Comparison of ENCODE assay signal across 1 cellular context in genomic region chr16:85484337-85485295, GRCh38.
TF ChIP-seq lines count a peak whose summit lies in the region.

No MANE protein-coding gene starts in this region.

TF ChIP-seq in WTC11, 78 proteins besides CTCF, POLR2A, EP300 and RAD21 (continued from another document):
- TF ChIP-seq STAT6 (CRISPR knock-in tag; conservative IDR thresholded peaks at IDR 0.05; ENCODE audit: low read depth), result no peak
TF ChIP-seq in WTC11: peak in this region for 0.
